Comparison of ENCODE assay signal across 22 cellular contexts in genomic region chr15:85694086-85694485, GRCh38.
A peak's percentile ranks its signal among the peaks of the same experiment; 100 is the strongest.
DNase-seq lines count a peak whose midpoint lies in the region; ATAC-seq, FAIRE-seq and TF ChIP-seq lines count a peak whose summit lies in the region.
"Had no signal": no experiment of that assay in that cellular context is flagged by ENCODE, and none has a peak within 500 bp of the region (broad histone marks: within the 10 kb centered on the region; RNA-seq: fewer than 3 reads in every experiment).

No MANE protein-coding gene starts in this region.

- H3K4me3 ChIP-seq in GM12878, result no peak overlapping the region
- H3K4me3 ChIP-seq: coronary artery had no signal

- H4K20me1 ChIP-seq in GM12878 (ENCODE audit: control insufficient read depth, insufficient read depth), result no peaks in the 10 kb centered on the region

- SMC1A ChIA-PET in GM12878 (lab: Charles Lee; ENCODE audit: uncharacterized antibody, unreplicated experiment), result interaction anchor here (1.1 to 9.5 kb wide), 10 partner anchors 9 to 282 kb away, joined by 3 to 311 read pairs (median 6); no protein-coding TSS in a partner anchor

- TF ChIP-seq CTCF in GM12878 (IDR thresholded peaks at IDR 0.05 in 2 of 3, conservative IDR thresholded peaks at IDR 0.05 in 1 of 3; ENCODE audit: control insufficient read depth in 2 of 3, extremely low read depth in 1 of 3, insufficient read depth in 1 of 3, low read depth in 3 of 3, low read length in 3 of 3), result no peak

- FAIRE-seq in GM12878 (lab: Jason Lieb, UNC), result no peak
- FAIRE-seq: G401.6, keratinocyte had no signal

- H3K27ac Mint-ChIP-seq in activated naive CD4-positive, alpha-beta T cell treated with anti-CD3 and anti-CD28 coated beads, Interleukin-2, amount 50 U/mL, for 24 hours, result peak overlapping the region; percentile 91
- peak overlapping the region in 1 of 2 donors; percentile 100 for H3K27ac Mint-ChIP-seq in activated naive CD4-positive, alpha-beta T cell treated with anti-CD3 and anti-CD28 coated beads, Interleukin-2, amount 50 U/mL, for 72 hours
- peak overlapping the region; percentile 97 for H3K27ac Mint-ChIP-seq in stimulated activated memory B cell treated with anti-CD40 and anti-IgM and Interleukin-4, amounts not matched to agents 10 μg/mL and 1 μg/mL and 100 μg/mL, for 72 hours

- no peaks in the 10 kb centered on the region for H3K27me3 Mint-ChIP-seq in activated naive CD4-positive, alpha-beta T cell treated with anti-CD3 and anti-CD28 coated beads, Interleukin-2, amount 50 U/mL, for 24 hours
- no peaks in the 10 kb centered on the region for H3K27me3 Mint-ChIP-seq in stimulated activated memory B cell treated with anti-CD40 and anti-IgM and Interleukin-4, amounts not matched to agents 10 μg/mL and 1 μg/mL and 100 μg/mL, for 72 hours

- intact Hi-C loops in GM12878 (cut with micrococcal nuclease; ENCODE audit: unreplicated experiment), result loop anchor here (5.0 to 10.0 kb wide), 4 partner anchors 47 to 309 kb away; partner anchors contain the start of gene AKAP13

- no TSS peak for BruUV-seq in GM12878 (replicated peaks; lab: Mats Ljungman, UMichigan)

- RAD21 ChIA-PET in GM12878 (lab: Charles Lee; ENCODE audit: unreplicated experiment), result interaction anchor here (1.0 to 8.0 kb wide), 4 partner anchors 8 to 21 kb away, joined by 3 to 173 read pairs (median 26); no protein-coding TSS in a partner anchor

- peaks cover 0 to 12% of the 10 kb centered on the region in 2 experiments; a peak in 2 of 4 replicates for H3K36me3 ChIP-seq in GM12878 (ENCODE audit: control insufficient read depth in 2 of 2, insufficient read depth in 2 of 2, low read length in 1 of 2)

- H3K36me3 Mint-ChIP-seq in activated naive CD4-positive, alpha-beta T cell treated with anti-CD3 and anti-CD28 coated beads, Interleukin-2, amount 50 U/mL, for 24 hours, result peaks cover 17% of the 10 kb centered on the region
- peaks cover 22 to 39% of the 10 kb centered on the region in 2 donors for H3K36me3 Mint-ChIP-seq in activated naive CD4-positive, alpha-beta T cell treated with anti-CD3 and anti-CD28 coated beads, Interleukin-2, amount 50 U/mL, for 72 hours
- H3K36me3 Mint-ChIP-seq in stimulated activated memory B cell treated with anti-CD40 and anti-IgM and Interleukin-4, amounts not matched to agents 10 μg/mL and 1 μg/mL and 100 μg/mL, for 72 hours, result peaks cover 60% of the 10 kb centered on the region

- peak overlapping the region; percentile 97 for H3K27ac ChIP-seq in GM12878 (ENCODE audit: control insufficient read depth, insufficient read depth)
- H3K27ac ChIP-seq: coronary artery had no signal

- TF ChIP-seq POLR2A in GM12878 (IDR thresholded peaks at IDR 0.05; ENCODE audit: low read depth, low read length), result no peak

- CTCF ChIA-PET in GM12878 (lab: Yijun Ruan, JAX), result interaction anchor here (1.6 to 9.1 kb wide), 3 partner anchors 11 to 78 kb away, joined by 4 to 93 read pairs (median 59); no protein-coding TSS in a partner anchor

- H2AFZ ChIP-seq in GM12878 (ENCODE audit: control insufficient read depth, low read depth, low read length), result no peak overlapping the region

- no peaks in the 10 kb centered on the region for H3K9me3 Mint-ChIP-seq in activated naive CD4-positive, alpha-beta T cell treated with anti-CD3 and anti-CD28 coated beads, Interleukin-2, amount 50 U/mL, for 24 hours
- H3K9me3 Mint-ChIP-seq in activated naive CD4-positive, alpha-beta T cell treated with anti-CD3 and anti-CD28 coated beads, Interleukin-2, amount 50 U/mL, for 72 hours, result no peaks in the 10 kb centered on the region
- H3K9me3 Mint-ChIP-seq in stimulated activated memory B cell treated with anti-CD40 and anti-IgM and Interleukin-4, amounts not matched to agents 10 μg/mL and 1 μg/mL and 100 μg/mL, for 72 hours, result no peaks in the 10 kb centered on the region
- H3K9me3 Mint-ChIP-seq: activated T-helper 1 cell treated with anti-CD3 and anti-CD28 coated beads, Interleukin-12 subunit alpha, Interleukin-12 subunit beta, Interleukin-2, Interleukin-4 antibody, amounts not matched to agents 30 ng/mL and 10 ng/mL and 1 ng/mL, durations not matched to agents 14 hours and 24 hours and 36 hours had no signal

- peak overlapping the region; percentile 92 for H3K9ac ChIP-seq in GM12878 (ENCODE audit: control insufficient read depth, insufficient read depth, low read length)

- TF ChIP-seq RAD21 in GM12878 (IDR thresholded peaks at IDR 0.05; ENCODE audit: insufficient read depth, low read depth, low read length), result no peak

- DNase-seq in activated naive CD4-positive, alpha-beta T cell treated with anti-CD3 and anti-CD28 coated beads, Interleukin-2, amount 50 U/mL, for 72 hours (ENCODE audit: low spot score in 2 of 2), result no peak
- peak; percentile 32 for DNase-seq in MV-4-11 (lab: John Stamatoyannopoulos, UW)
- DNase-seq in GM12878 (ENCODE audit: low read depth, low spot score), result no peak
- DNase-seq: activated CD4-positive, alpha-beta T cell treated with anti-CD3 and anti-CD28 coated beads for 48 hours; aorta; COR-L47; KBM-7; midbrain; NCI-H1436; NK-92 treated with Interleukin-12 subunit alpha and Interleukin-12 subunit beta, amount 100 ng/mL, for 24 hours; occipital lobe; SHP77 treated with DMSO at 0.1 percent for 48 hours; stimulated activated CD4-positive, alpha-beta T cell treated with anti-CD3 and anti-CD28 coated beads, Interleukin-4, amount 100 ng/mL, for 1 hour had no signal

- peaks cover 58% of the 10 kb centered on the region for H3K79me2 ChIP-seq in GM12878 (ENCODE audit: control insufficient read depth, insufficient read depth, low read length)

- peak overlapping the region; percentile 89; the same call in 1 of the 2 replicates for H3K4me2 ChIP-seq in GM12878 (ENCODE audit: control insufficient read depth, insufficient read depth)

- no peaks in the 10 kb centered on the region for H3K27me3 ChIP-seq in GM12878 (replicated peaks in 1 of 2; ENCODE audit: control insufficient read depth in 2 of 2, insufficient read depth in 2 of 2, low read length in 1 of 2)

- no peak for TF ChIP-seq EP300 in GM12878 (IDR thresholded peaks at IDR 0.05; ENCODE audit: borderline replicate concordance in 1 of 2, control insufficient read depth in 1 of 2, low read depth in 2 of 2, low read length in 2 of 2)

- H3K4me3 Mint-ChIP-seq in activated naive CD4-positive, alpha-beta T cell treated with anti-CD3 and anti-CD28 coated beads, Interleukin-2, amount 50 U/mL, for 24 hours, result no peak overlapping the region
- peak overlapping the region; percentile 97 for H3K4me3 Mint-ChIP-seq in stimulated activated memory B cell treated with anti-CD40 and anti-IgM and Interleukin-4, amounts not matched to agents 10 μg/mL and 1 μg/mL and 100 μg/mL, for 72 hours
- H3K4me3 Mint-ChIP-seq: activated T-helper 1 cell treated with anti-CD3 and anti-CD28 coated beads, Interleukin-12 subunit alpha, Interleukin-12 subunit beta, Interleukin-2, Interleukin-4 antibody, amounts not matched to agents 30 ng/mL and 10 ng/mL and 1 ng/mL, durations not matched to agents 14 hours and 24 hours and 36 hours had no signal

- WGBS in GM12878 (ENCODE audit: insufficient coverage, insufficient replicate concordance, low lambda C conversion rate, missing lambda C conversion rate), result 84% methylated on average over 4 of the region's 4 CpGs

- in situ Hi-C loops in GM12878 (cut with MboI), result no loop called here

- ATAC-seq in activated naive CD4-positive, alpha-beta T cell treated with anti-CD3 and anti-CD28 coated beads, Interleukin-2, amount 50 U/mL, for 72 hours, result no peak
- ATAC-seq in GM12878 (0 out of 3 replicates have a peak, but pooled peaks have one; percentile 2), HG03457 (IDR thresholded peaks at IDR 0.05; ENCODE audit: unreplicated experiment) (no peak), GM18511 (IDR thresholded peaks at IDR 0.05; ENCODE audit: unreplicated experiment) (no peak), GM18907 (IDR thresholded peaks at IDR 0.05; ENCODE audit: unreplicated experiment) (no peak)
- ATAC-seq in stimulated activated memory B cell treated with anti-CD40 and anti-IgM and Interleukin-4, amounts not matched to agents 10 μg/mL and 1 μg/mL and 100 μg/mL, for 72 hours, result no peak

- peaks cover 68% of the 10 kb centered on the region for H3K4me1 Mint-ChIP-seq in activated naive CD4-positive, alpha-beta T cell treated with anti-CD3 and anti-CD28 coated beads, Interleukin-2, amount 50 U/mL, for 24 hours
- peaks cover 54% of the 10 kb centered on the region for H3K4me1 Mint-ChIP-seq in stimulated activated memory B cell treated with anti-CD40 and anti-IgM and Interleukin-4, amounts not matched to agents 10 μg/mL and 1 μg/mL and 100 μg/mL, for 72 hours

- H3K9me3 ChIP-seq in GM12878 (replicated peaks; ENCODE audit: control insufficient read depth, insufficient read depth, low read length), result no peaks in the 10 kb centered on the region

- H3K4me1 ChIP-seq in GM12878 (ENCODE audit: control insufficient read depth, insufficient read depth, low read length), result peaks cover 42% of the 10 kb centered on the region

- POLR2A ChIA-PET in GM12878 (lab: Charles Lee), result interaction anchor here (0.9 to 7.6 kb wide), 3 partner anchors 9 to 17 kb away, joined by 7 to 217 read pairs (median 86); no protein-coding TSS in a partner anchor

TF ChIP-seq in GM12878, 131 proteins besides CTCF, POLR2A, EP300 and RAD21 (continues in another document):
- TF ChIP-seq BHLHE40 (IDR thresholded peaks at IDR 0.05; ENCODE audit: borderline replicate concordance in 1 of 2, low read depth in 2 of 2, low read length in 1 of 2), result 0 out of 4 replicates have a peak, but pooled peaks of 1 of the 2 experiments have one; percentile 15
